Comparison of ENCODE assay signal across 8 cellular contexts in genomic region chr14:69612759-69613145, GRCh38. TPM values are rescaled to one million over a fixed set of nuclear protein-coding genes. Genes with fewer than 3 reads are reported as not detected.
A peak's percentile ranks its signal among the peaks of the same experiment; 100 is the strongest.
DNase-seq lines count a peak whose midpoint lies in the region; ATAC-seq and TF ChIP-seq lines count a peak whose summit lies in the region.

No MANE protein-coding gene starts in this region.

- DNase-seq in AG04450 (ENCODE audit: low read depth, low spot score) = no peak
- no peak for DNase-seq in HEK293T (ENCODE audit: extremely low spot score)
- DNase-seq in adipocyte (ENCODE audit: low read depth) = peak; percentile 42
- DNase-seq in left lung = no peak
- no peak for DNase-seq in tibial nerve (ENCODE audit: low spot score in 2 of 2)
- DNase-seq in activated CD4-positive, CD25-positive, alpha-beta regulatory T cell (lab: John Stamatoyannopoulos, UW) = no peak
- DNase-seq in mucosa of descending colon = no peak

- POLR2A ChIA-PET in AG04450 (lab: Yijun Ruan, JAX) (interaction anchor here (2.1 kb wide), 1 partner anchor 13 kb away, joined by 4 read pairs; no protein-coding TSS in a partner anchor), HEK293T (lab: Yijun Ruan, JAX) (no interaction called here)

- WGBS in tibial nerve, 2 donors = 23 to 29% methylated on average over 2 of the region's 2 CpGs

- intact Hi-C loops in left lung (cut with DNase I) = no loop called here
- intact Hi-C loops in mucosa of descending colon (cut with DNase I, micrococcal nuclease) = loop anchor here in 1 of 2 donors (10.0 kb wide), 1 partner anchor 52 kb away; no protein-coding TSS in a partner anchor

- no peak for TF ChIP-seq EP300 in tibial nerve (IDR thresholded peaks at IDR 0.05)

- TF ChIP-seq CTCF in AG04450 (IDR thresholded peaks at IDR 0.05; ENCODE audit: low read depth, low read length) (peak; percentile 30), left lung (IDR thresholded peaks at IDR 0.05) (no peak), tibial nerve (IDR thresholded peaks at IDR 0.05) (peak in 1 of 5 experiments; percentile 18), mucosa of descending colon (IDR thresholded peaks at IDR 0.05) (no peak)

- CTCF ChIA-PET in AG04450 (lab: Charles Lee) = interaction anchor here (1.0 kb wide), 1 partner anchor 116 kb away, joined by 4 read pairs; no protein-coding TSS in a partner anchor
- CTCF ChIA-PET in HEK293T (lab: Yijun Ruan, JAX) = interaction anchor here (0.6 to 0.7 kb wide), 2 partner anchors 39 to 55 kb away, joined by 3 read pairs; no protein-coding TSS in a partner anchor

- ATAC-seq in left lung (peak; percentile 3), HG03045 (IDR thresholded peaks at IDR 0.05; ENCODE audit: unreplicated experiment) (no peak), mucosa of descending colon (no peak)

- H3K4me3 ChIP-seq in AG04450 (ENCODE audit: low read depth, low read length) = peak overlapping the region; percentile 82
- H3K4me3 ChIP-seq in adipocyte (ENCODE audit: low read length) = peak overlapping the region; percentile 94
- H3K4me3 ChIP-seq in left lung = peak overlapping the region; percentile 66 to 78
- H3K4me3 ChIP-seq in tibial nerve = peak overlapping the region; percentile 59 to 89 (median 83)
- no peak overlapping the region for H3K4me3 ChIP-seq in mucosa of descending colon

- H3K9ac ChIP-seq in adipocyte (ENCODE audit: low read length) = peak overlapping the region; percentile 94

- H3K9me3 ChIP-seq in AG04450 (ENCODE audit: control insufficient read depth, insufficient read depth, low read length) (no peaks in the 10 kb centered on the region; the same call in 1 of the 2 replicates), adipocyte (ENCODE audit: control insufficient read depth, low read length) (no peaks in the 10 kb centered on the region), left lung (no peaks in the 10 kb centered on the region), tibial nerve (no peaks in the 10 kb centered on the region), mucosa of descending colon (no peaks in the 10 kb centered on the region)

- H3K4me1 ChIP-seq in adipocyte (ENCODE audit: control insufficient read depth, insufficient read depth, low read length) = peaks cover 59% of the 10 kb centered on the region
- H3K4me1 ChIP-seq in left lung = peaks cover 46 to 66% of the 10 kb centered on the region in 2 donors
- peaks cover 0 to 67% (median 53%) of the 10 kb centered on the region in 4 donors for H3K4me1 ChIP-seq in tibial nerve
- H3K4me1 ChIP-seq in mucosa of descending colon (ENCODE audit: low read depth) = peaks cover 57% of the 10 kb centered on the region

- no peaks in the 10 kb centered on the region for H3K36me3 ChIP-seq in adipocyte (ENCODE audit: control insufficient read depth, insufficient read depth, low read length, severe bottlenecking)
- no peaks in the 10 kb centered on the region for H3K36me3 ChIP-seq in left lung
- no peaks in the 10 kb centered on the region for H3K36me3 ChIP-seq in tibial nerve
- no peaks in the 10 kb centered on the region for H3K36me3 ChIP-seq in mucosa of descending colon (ENCODE audit: low read depth)

- H3K27me3 ChIP-seq in AG04450 (ENCODE audit: control insufficient read depth, insufficient read depth, low read length) (no peaks in the 10 kb centered on the region), adipocyte (replicated peaks; ENCODE audit: control insufficient read depth, insufficient read depth, low read length) (no peaks in the 10 kb centered on the region), left lung (no peaks in the 10 kb centered on the region), tibial nerve (no peaks in the 10 kb centered on the region)

- H3K27ac ChIP-seq in AG04450 (ENCODE audit: low read depth, low read length) (peak overlapping the region; percentile 61), left lung (peak overlapping the region; percentile 94 to 98), tibial nerve (peak overlapping the region; percentile 86 to 98 (median 98))

- no peak for TF ChIP-seq POLR2A in tibial nerve (IDR thresholded peaks at IDR 0.05)

TF ChIP-seq in HEK293T, 16 proteins besides CTCF, POLR2A, EP300 and RAD21:
- TF ChIP-seq FOXM1 (IDR thresholded peaks at IDR 0.05; ENCODE audit: borderline replicate concordance) (no peak), L3MBTL2 (conservative IDR thresholded peaks at IDR 0.05) (0 out of 2 replicates have a peak, but pooled peaks have one; percentile 1)

RNA-seq across cellular contexts. Expression of gene SUSD6, which starts 1.4 kb away (rescaled TPM):
- polyA plus RNA-seq in AG04450 (2011; rRNA removed) = 14.4 and 16.3 TPM in 2 replicates
- 20.5 and 26.1 TPM in 2 replicates for polyA minus RNA-seq in AG04450 (2011; rRNA and poly(A)+ RNA removed)
- total RNA-seq in left lung = 10 to 100 TPM; 63.8 to 77.4 TPM
- 10 to 100 TPM; 54.4 to 66.3 (median 57.7) TPM for total RNA-seq in tibial nerve
- total RNA-seq in mucosa of descending colon = 10 to 100 TPM; 56.3 to 98.3 (median 95.6) TPM

RNA-seq across cellular contexts. Expression of gene CCDC177, which starts 38.1 kb away (rescaled TPM):
- not detected in 2 replicates for polyA plus RNA-seq in AG04450 (2011; rRNA removed)
- 0.05 TPM in 1 of 2 replicates, not detected in the other for polyA minus RNA-seq in AG04450 (2011; rRNA and poly(A)+ RNA removed)
- not detected for total RNA-seq in left lung
- total RNA-seq in tibial nerve = not detected
- total RNA-seq in mucosa of descending colon = not detected
